Comparison of ENCODE assay signal across 14 cellular contexts in genomic region chr16:80570106-80570478, GRCh38. TPM values are rescaled to one million over a fixed set of nuclear protein-coding genes. Genes with fewer than 3 reads are reported as not detected.
DNase-seq lines count a peak whose midpoint lies in the region; ATAC-seq and TF ChIP-seq lines count a peak whose summit lies in the region.
"Had no signal": no experiment of that assay in that cellular context is flagged by ENCODE, and none has a peak within 500 bp of the region (broad histone marks: within the 10 kb centered on the region; RNA-seq: fewer than 3 reads in every experiment).

No MANE protein-coding gene starts in this region.

- no peak overlapping the region for H2BK120ac ChIP-seq in H9 (ENCODE audit: low read depth, low read length, poor library complexity, severe bottlenecking)

- H4K20me1 ChIP-seq in SK-N-SH (ENCODE audit: insufficient read depth), result no peaks in the 10 kb centered on the region
- no peaks in the 10 kb centered on the region for H4K20me1 ChIP-seq in PC-3 (ENCODE audit: low read length)
- no peaks in the 10 kb centered on the region for H4K20me1 ChIP-seq in osteoblast (ENCODE audit: insufficient read depth, low read length)
- H4K20me1 ChIP-seq in H9 (ENCODE audit: control insufficient read depth, insufficient read depth, insufficient read length), result no peaks in the 10 kb centered on the region

- CTCF ChIA-PET in SK-N-SH (lab: Yijun Ruan, JAX), result no interaction called here
- CTCF ChIA-PET in PC-3 (lab: Charles Lee), result no interaction called here

- no peak for TF ChIP-seq EP300 in SK-N-SH (IDR thresholded peaks at IDR 0.05; ENCODE audit: borderline replicate concordance in 1 of 2, low read depth in 1 of 2, low read length in 1 of 2)

- no peak overlapping the region for H2BK5ac ChIP-seq in H9 (ENCODE audit: insufficient read length, low read length)

- H3K36me3 ChIP-seq in SK-N-SH (replicated peaks in 1 of 2; ENCODE audit: control insufficient read depth in 1 of 2, insufficient read depth in 2 of 2, low read length in 1 of 2), result no peaks in the 10 kb centered on the region
- no peaks in the 10 kb centered on the region for H3K36me3 ChIP-seq in PC-3 (ENCODE audit: low read depth, low read length)
- no peaks in the 10 kb centered on the region for H3K36me3 ChIP-seq in osteoblast (ENCODE audit: insufficient read depth, low read length)

- H2BK20ac ChIP-seq in H9 (ENCODE audit: low read depth, low read length, poor library complexity, severe bottlenecking), result no peak overlapping the region

- no peaks in the 10 kb centered on the region for H3K23me2 ChIP-seq in H9 (ENCODE audit: insufficient read length, low read depth, low read length, poor library complexity, severe bottlenecking)

- 0 out of 2 replicates have a peak overlapping the region, but pooled peaks have one; percentile 19 for H3K4me2 ChIP-seq in SK-N-SH
- H3K4me2 ChIP-seq in PC-3 (ENCODE audit: low read length), result peak overlapping the region; percentile 77
- peak overlapping the region; percentile 52 for H3K4me2 ChIP-seq in osteoblast (ENCODE audit: insufficient read depth, low read length)
- H3K4me2 ChIP-seq in H9 (ENCODE audit: insufficient read depth, insufficient read length, low read length), result no peak overlapping the region

- H4K8ac ChIP-seq in H9 (replicated peaks; ENCODE audit: insufficient read length, low read depth, low read length), result no peak overlapping the region

- H3K27me3 ChIP-seq in SK-N-SH (ENCODE audit: insufficient read depth) (no peaks in the 10 kb centered on the region), PC-3 (ENCODE audit: low read length) (no peaks in the 10 kb centered on the region), osteoblast (ENCODE audit: insufficient read depth, low read length) (peaks cover 16% of the 10 kb centered on the region), H9 (ENCODE audit: insufficient read depth, low read length) (no peaks in the 10 kb centered on the region)

- H2BK15ac ChIP-seq in H9 (ENCODE audit: low read depth, low read length), result no peak overlapping the region

- BruUV-seq in PC-3 (replicated peaks; lab: Mats Ljungman, UMichigan), result no TSS peak

- H3K27ac ChIP-seq in SK-N-SH (ENCODE audit: low read depth in 2 of 2, low read length in 1 of 2) (no peak overlapping the region), PC-3 (ENCODE audit: low read length) (peak overlapping the region; percentile 99), osteoblast (ENCODE audit: low read depth, low read length) (peak overlapping the region; percentile 62), H9 (ENCODE audit: insufficient read length, low read depth, low read length) (no peak overlapping the region)
- H3K27ac ChIP-seq: 22Rv1, GM23248 had no signal

- H3K4me3 ChIP-seq in SK-N-SH (ENCODE audit: low read depth in 2 of 2, low read length in 1 of 2), result no peak overlapping the region; a peak in 1 of 4 replicates
- peak overlapping the region; percentile 42; the same call in 1 of the 2 replicates for H3K4me3 ChIP-seq in PC-3 (ENCODE audit: low read length)
- no peak overlapping the region for H3K4me3 ChIP-seq in cardiac fibroblast (replicated peaks in 1 of 2; ENCODE audit: low read depth in 2 of 2, low read length in 2 of 2)
- H3K4me3 ChIP-seq in osteoblast (ENCODE audit: insufficient read depth, low read length), result no peak overlapping the region
- H3K4me3 ChIP-seq: GM23248 had no signal

- no peak overlapping the region for H3K23ac ChIP-seq in H9 (ENCODE audit: insufficient read length, low read depth, low read length)

- H3K56ac ChIP-seq in H9 (ENCODE audit: insufficient read length, low read depth, low read length), result no peak overlapping the region

- H3K4me1 ChIP-seq in SK-N-SH (ENCODE audit: control insufficient read depth in 1 of 2, insufficient read depth in 2 of 2, low read depth in 1 of 2, low read length in 1 of 2), result no peaks in the 10 kb centered on the region
- peaks cover 31% of the 10 kb centered on the region for H3K4me1 ChIP-seq in PC-3 (ENCODE audit: insufficient read depth, low read length)
- H3K4me1 ChIP-seq in osteoblast (ENCODE audit: insufficient read depth, low read length), result peaks cover 15% of the 10 kb centered on the region
- H3K4me1 ChIP-seq in H9 (ENCODE audit: insufficient read depth, low read length), result no peaks in the 10 kb centered on the region

- H3K36me3 Mint-ChIP-seq in H9 (ENCODE audit: insufficient read depth in 1 of 3, low read depth in 3 of 3), result no peaks in the 10 kb centered on the region; a peak in 1 of 7 replicates

- no peak overlapping the region; a peak in 1 of 5 replicates for H3K4me3 Mint-ChIP-seq in H9

- H3K14ac ChIP-seq in H9 (ENCODE audit: insufficient read depth, low read length), result no peak overlapping the region

- H4K5ac ChIP-seq in H9 (ENCODE audit: insufficient read length, low read depth, low read length), result no peak overlapping the region

- no peak for TF ChIP-seq RAD21 in SK-N-SH (IDR thresholded peaks at IDR 0.05; ENCODE audit: low read length)

- no peaks in the 10 kb centered on the region for H3K79me1 ChIP-seq in H9 (ENCODE audit: insufficient read depth, low read depth, low read length, poor library complexity, severe bottlenecking)

- DNase-seq in SK-N-SH (no peak), PC-3 (peak; percentile 74), cardiac fibroblast (ENCODE audit: low read depth in 2 of 2) (peak; percentile 20 to 62), osteoblast (ENCODE audit: insufficient read length, low spot score, missing footprints) (no peak), H9 (no peak)
- DNase-seq: caudate nucleus, NCI-H524, SIG-M5 had no signal

- POLR2A ChIA-PET in SK-N-SH (lab: Yijun Ruan, JAX) (no interaction called here), PC-3 (lab: Charles Lee; ENCODE audit: unreplicated experiment) (no interaction called here)

- H3K18ac ChIP-seq in H9 (ENCODE audit: insufficient read length, low read depth, low read length), result no peak overlapping the region

- no peak overlapping the region for H2BK12ac ChIP-seq in H9 (ENCODE audit: insufficient read length, low read depth, low read length)

- 38% methylated on average over 6 of the region's 6 CpGs for WGBS in SK-N-SH (ENCODE audit: low lambda C conversion rate)
- no CpG with 5 or more reads among the region's 6 CpGs for WGBS in H9 (ENCODE audit: extremely low coverage, insufficient read length, low lambda C conversion rate)

- no peaks in the 10 kb centered on the region for H3K79me2 ChIP-seq in SK-N-SH (ENCODE audit: insufficient read depth)
- no peaks in the 10 kb centered on the region for H3K79me2 ChIP-seq in PC-3 (ENCODE audit: low read length)
- H3K79me2 ChIP-seq in osteoblast (ENCODE audit: insufficient read depth, low read length), result no peaks in the 10 kb centered on the region
- H3K79me2 ChIP-seq in H9 (ENCODE audit: insufficient read depth, low read length), result no peaks in the 10 kb centered on the region

- no peak overlapping the region for H3K27ac Mint-ChIP-seq in H9

- no peaks in the 10 kb centered on the region for H3K4me1 Mint-ChIP-seq in H9

- H3K4ac ChIP-seq in H9 (ENCODE audit: low read depth, low read length), result no peak overlapping the region

- H3K9me3 ChIP-seq in SK-N-SH (no peaks in the 10 kb centered on the region), PC-3 (ENCODE audit: low read length) (no peaks in the 10 kb centered on the region), osteoblast (ENCODE audit: low read depth, low read length) (no peaks in the 10 kb centered on the region), H9 (ENCODE audit: control insufficient read depth, low read depth, low read length) (no peaks in the 10 kb centered on the region)

- H3T11ph ChIP-seq in H9 (ENCODE audit: low read length), result no peak overlapping the region

- peaks cover 2% of the 10 kb centered on the region for H3K27me3 Mint-ChIP-seq in H9 (ENCODE audit: low read depth)

- ATAC-seq in SK-N-SH treated with all-trans-retinoic acid at 6 μM for 48 hours (no peak), PC-3 (no peak), GM21786 (IDR thresholded peaks at IDR 0.05; ENCODE audit: unreplicated experiment) (no peak), GM18867 (IDR thresholded peaks at IDR 0.05; ENCODE audit: unreplicated experiment) (no peak)

- no peaks in the 10 kb centered on the region for H3F3A ChIP-seq in SK-N-SH (replicated peaks; ENCODE audit: insufficient read depth)
- no peaks in the 10 kb centered on the region for H3F3A ChIP-seq in PC-3 (ENCODE audit: low read length, unreplicated experiment)

- H3K9ac ChIP-seq in SK-N-SH (no peak overlapping the region), PC-3 (ENCODE audit: low read length) (peak overlapping the region; percentile 77), H9 (ENCODE audit: extremely low read depth, insufficient read length, low read length) (no peak overlapping the region)
- H3K9ac ChIP-seq: GM23248 had no signal

- intact Hi-C loops in PC-3 (cut with micrococcal nuclease), result no loop called here

- peaks cover 5 to 24% of the 10 kb centered on the region in 2 experiments for H3K9me3 Mint-ChIP-seq in H9

- no peak overlapping the region for H4K91ac ChIP-seq in H9 (ENCODE audit: insufficient read length, low read depth, low read length)

- no peak overlapping the region for H2AK5ac ChIP-seq in H9 (ENCODE audit: insufficient read length, low read length)

- no peak overlapping the region for H2AFZ ChIP-seq in SK-N-SH (ENCODE audit: low read depth)
- no peak overlapping the region for H2AFZ ChIP-seq in PC-3 (ENCODE audit: low read length)
- H2AFZ ChIP-seq in osteoblast (ENCODE audit: low read length), result no peak overlapping the region
- no peak overlapping the region for H2AFZ ChIP-seq in H9 (ENCODE audit: low read length)
- H2AFZ ChIP-seq: GM23248 had no signal

- TF ChIP-seq CTCF in SK-N-SH (IDR thresholded peaks at IDR 0.05), result no peak
- no peak for TF ChIP-seq CTCF in PC-3 (conservative IDR thresholded peaks at IDR 0.05; ENCODE audit: low read depth, low read length)
- TF ChIP-seq CTCF in cardiac fibroblast (IDR thresholded peaks at IDR 0.05; ENCODE audit: low read depth, low read length), result no peak
- TF ChIP-seq CTCF in osteoblast (IDR thresholded peaks at IDR 0.05; ENCODE audit: extremely low read depth, low read depth, low read length), result no peak
- TF ChIP-seq CTCF in H9 (conservative IDR thresholded peaks at IDR 0.05), result no peak

- H3K9me2 ChIP-seq in SK-N-SH (no peaks in the 10 kb centered on the region), PC-3 (replicated peaks; ENCODE audit: low read length) (no peaks in the 10 kb centered on the region)

TF ChIP-seq in SK-N-SH treated with all-trans-retinoic acid at 6 μM for 48 hours, 23 proteins besides CTCF, POLR2A, EP300 and RAD21 (continues in another document):
- no peak for TF ChIP-seq PPARA (CRISPR knock-in tag; IDR thresholded peaks at IDR 0.05; ENCODE audit: borderline replicate concordance)
- no peak for TF ChIP-seq TCF4 (CRISPR knock-in tag; IDR thresholded peaks at IDR 0.05; ENCODE audit: borderline replicate concordance)

RNA-seq across cellular contexts. Expression of gene DYNLRB2, which starts 29.3 kb away (rescaled TPM):
- 0.44 and 0.50 TPM in 2 replicates for polyA plus RNA-seq in SK-N-SH (2012; rRNA removed)
- 0.28 and 0.77 TPM in 2 replicates for polyA plus RNA-seq in SK-N-SH (2012; cell fraction: cytosol; rRNA removed)
- 0.10 TPM in 1 of 2 replicates, not detected in the other for polyA plus RNA-seq in SK-N-SH (2012; cell fraction: nucleus; rRNA removed)
- total RNA-seq in PC-3 (2014; rRNA removed), result 1.3 and 1.8 TPM in 2 replicates
- 0.29 TPM in 1 of 2 replicates, not detected in the other for total RNA-seq in osteoblast
- not detected in 2 replicates for total RNA-seq in H9 (2021)
- total RNA-seq: G401, GM23248 had no signal
- polyA plus RNA-seq: GM23248 had no signal

Comparison
In these comparisons a context has a peak if more than half of its experiments do, and no peak if none do; other contexts are left out.
1. DNase-seq: peak in PC-3 (single experiment) and cardiac fibroblast (2 of 2); none in SK-N-SH (single experiment), osteoblast (single experiment) and H9 (single experiment).
2. H3K27ac ChIP-seq: peak in PC-3 (single experiment) and osteoblast (single experiment); none in SK-N-SH (0 of 2) and H9 (single experiment).